ENCODE assay signal across 14 cellular contexts in the genomic region with DNA sequence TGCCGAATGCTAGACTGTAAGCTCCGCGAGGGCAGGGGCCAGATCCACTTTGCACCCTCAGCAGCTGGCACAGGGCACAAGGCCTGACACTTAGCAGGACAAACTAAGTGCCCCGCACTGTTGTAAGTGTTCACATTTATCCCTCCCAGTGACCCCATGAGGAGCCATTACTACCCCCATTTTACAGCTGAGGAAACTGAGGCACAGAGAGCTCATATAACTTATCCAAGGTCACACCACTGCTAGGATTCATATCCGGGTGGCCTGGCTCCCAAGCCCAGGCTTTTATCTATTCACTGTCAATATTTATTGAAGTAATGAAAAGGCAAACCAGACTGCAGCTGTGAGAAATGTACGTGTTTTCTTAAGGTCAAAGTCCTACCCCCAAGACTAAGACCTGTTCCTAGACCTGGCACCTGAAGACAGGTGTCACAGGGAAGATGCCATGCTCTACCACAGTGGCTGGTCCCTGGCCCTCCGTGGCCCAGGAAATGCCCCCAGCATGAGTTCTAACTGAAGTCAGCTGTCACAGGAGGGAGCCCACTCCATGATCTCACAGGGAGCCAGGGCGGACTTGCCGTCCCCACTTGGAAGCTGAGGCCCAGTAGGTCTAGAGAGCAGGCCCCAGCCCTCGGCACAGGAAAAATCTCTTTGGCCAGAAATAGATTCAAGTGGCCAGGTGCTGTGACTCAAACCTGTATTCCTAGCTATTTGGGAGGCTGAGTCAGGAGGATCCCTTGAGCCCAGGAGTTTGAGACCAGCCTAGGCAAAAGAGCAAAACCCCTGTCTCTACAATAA.
A peak's percentile ranks its signal among the peaks of the same experiment; 100 is the strongest.
DNase-seq lines count a peak whose midpoint lies in the region; ATAC-seq, FAIRE-seq and TF ChIP-seq lines count a peak whose summit lies in the region.
"Had no signal": no experiment of that assay in that cellular context is flagged by ENCODE, and none has a peak within 500 bp of the region (broad histone marks: within the 10 kb centered on the region; RNA-seq: fewer than 3 reads in every experiment).

No MANE protein-coding gene starts in this region.

- POLR2A ChIA-PET in A549 (lab: Yijun Ruan, JAX) = interaction anchor here (1.0 kb wide), 1 partner anchor 98 kb away, joined by 4 read pairs; a partner anchor contains a TSS

- TF ChIP-seq POLR2A in A549 (IDR thresholded peaks at IDR 0.05; ENCODE audit: low read length) = no peak
- no peak for TF ChIP-seq POLR2A in prostate gland (IDR thresholded peaks at IDR 0.05)

- CTCF ChIA-PET in A549 (lab: Yijun Ruan, JAX) = interaction anchor here (0.5 to 7.4 kb wide), 14 partner anchors 8 to 248 kb away, joined by 3 to 87 read pairs (median 5); a partner anchor contains a TSS

- H3K27ac ChIP-seq in A549 (peak overlapping the region; percentile 43 to 73; a peak in 3 of 6 replicates), RWPE2 (ENCODE audit: poor library complexity, severe bottlenecking) (peak overlapping the region; percentile 59), prostate gland (peak overlapping the region; percentile 71)
- H3K27ac ChIP-seq: SK-N-MC had no signal

- H3K36me3 Mint-ChIP-seq in activated T-cell treated with anti-CD3 and anti-CD28 coated beads, Interleukin-2, amount 50 U/mL, for 4 hours (ENCODE audit: insufficient read depth) = no peaks in the 10 kb centered on the region

- H3K4me3 ChIP-seq in A549 (no peak overlapping the region), RWPE2 (ENCODE audit: severe bottlenecking) (no peak overlapping the region), prostate gland (no peak overlapping the region)
- H3K4me3 ChIP-seq: SK-N-MC had no signal

- TF ChIP-seq CTCF in A549 (IDR thresholded peaks at IDR 0.05) (no peak), RWPE2 (IDR thresholded peaks at IDR 0.05; ENCODE audit: poor library complexity, severe bottlenecking) (no peak), prostate gland (IDR thresholded peaks at IDR 0.05) (no peak)

- no peaks in the 10 kb centered on the region for H3K4me1 Mint-ChIP-seq in activated T-cell treated with anti-CD3 and anti-CD28 coated beads, Interleukin-2, amount 50 U/mL, for 4 hours (ENCODE audit: low read depth)
- H3K4me1 Mint-ChIP-seq: B cell had no signal

- no peaks in the 10 kb centered on the region for H3K36me3 ChIP-seq in RWPE2 (ENCODE audit: low read depth)
- no peaks in the 10 kb centered on the region for H3K36me3 ChIP-seq in prostate gland

- H3K9me3 Mint-ChIP-seq in activated T-cell treated with anti-CD3 and anti-CD28 coated beads, Interleukin-2, amount 50 U/mL, for 4 hours = no peaks in the 10 kb centered on the region
- H3K9me3 Mint-ChIP-seq: activated T-helper 2 cell treated with anti-CD3 and anti-CD28 coated beads, Interferon-gamma antibody, Interleukin-2, Interleukin-4, amounts not matched to agents 10 μg/mL and 5 μg/mL and 100 μg/mL, durations not matched to agents 14 hours and 24 hours and 36 hours had no signal

- DNase-seq in A549 (ENCODE audit: low read depth in 1 of 2, low spot score in 1 of 2) (no peak), RWPE2 (ENCODE audit: low spot score) (no peak), islet precursor cell (peak; percentile 49), prostate gland (ENCODE audit: low spot score) (no peak), ecto neural progenitor cell (ENCODE audit: low spot score) (no peak), cortex of kidney (lab: John Stamatoyannopoulos, UW) (no peak), SIG-M5 (lab: John Stamatoyannopoulos, UW) (no peak)
- DNase-seq in activated T-cell treated with anti-CD3 and anti-CD28 coated beads, Interleukin-2, amount 50 U/mL, for 4 hours = no peak
- DNase-seq: foreskin melanocyte, GF-D8, Kasumi-1 had no signal

- TF ChIP-seq EP300 in A549 (IDR thresholded peaks at IDR 0.05) = no peak

- ATAC-seq in A549 (no peak), RWPE2 (ENCODE audit: low read depth) (no peak)
- no peak for ATAC-seq in activated T-cell treated with anti-CD3 and anti-CD28 coated beads, Interleukin-2, amount 50 U/mL, for 4 hours

- H3K27me3 ChIP-seq in RWPE2 (ENCODE audit: insufficient read depth, poor library complexity, severe bottlenecking) (no peaks in the 10 kb centered on the region), prostate gland (replicated peaks; ENCODE audit: insufficient read depth) (no peaks in the 10 kb centered on the region)

- H3K4me2 ChIP-seq in A549 = no peak overlapping the region

- H3K9me3 ChIP-seq in A549 (no peaks in the 10 kb centered on the region), RWPE2 (ENCODE audit: severe bottlenecking) (no peaks in the 10 kb centered on the region), prostate gland (no peaks in the 10 kb centered on the region)

- 86% methylated on average over 9 of the region's 10 CpGs for WGBS in A549 (ENCODE audit: missing lambda C conversion rate)
- 79% methylated on average over 10 of the region's 10 CpGs for WGBS in prostate gland

- no peaks in the 10 kb centered on the region for H3K27me3 Mint-ChIP-seq in activated T-cell treated with anti-CD3 and anti-CD28 coated beads, Interleukin-2, amount 50 U/mL, for 4 hours (ENCODE audit: low read depth)
- H3K27me3 Mint-ChIP-seq: B cell had no signal

- H3K4me1 ChIP-seq in A549 (peaks cover 28% of the 10 kb centered on the region), RWPE2 (ENCODE audit: insufficient read depth, poor library complexity, severe bottlenecking) (peaks cover 21% of the 10 kb centered on the region), prostate gland (replicated peaks) (peaks cover 7% of the 10 kb centered on the region)

- no peak for FAIRE-seq in A549 (lab: Jason Lieb, UNC)

- H3K4me3 Mint-ChIP-seq in activated T-cell treated with anti-CD3 and anti-CD28 coated beads, Interleukin-2, amount 50 U/mL, for 4 hours = no peak overlapping the region
- H3K4me3 Mint-ChIP-seq: B cell had no signal

- intact Hi-C loops in prostate gland (cut with DNase I) = loop anchor here (5.0 kb wide), 1 partner anchor 33 kb away; no protein-coding TSS in a partner anchor

- no peak for TF ChIP-seq RAD21 in A549 (conservative IDR thresholded peaks at IDR 0.05 in 1 of 2, IDR thresholded peaks at IDR 0.05 in 1 of 2)

TF ChIP-seq in A549, 52 proteins besides CTCF, POLR2A, EP300 and RAD21 (continues in another document):
- TF ChIP-seq, protein P1, sequence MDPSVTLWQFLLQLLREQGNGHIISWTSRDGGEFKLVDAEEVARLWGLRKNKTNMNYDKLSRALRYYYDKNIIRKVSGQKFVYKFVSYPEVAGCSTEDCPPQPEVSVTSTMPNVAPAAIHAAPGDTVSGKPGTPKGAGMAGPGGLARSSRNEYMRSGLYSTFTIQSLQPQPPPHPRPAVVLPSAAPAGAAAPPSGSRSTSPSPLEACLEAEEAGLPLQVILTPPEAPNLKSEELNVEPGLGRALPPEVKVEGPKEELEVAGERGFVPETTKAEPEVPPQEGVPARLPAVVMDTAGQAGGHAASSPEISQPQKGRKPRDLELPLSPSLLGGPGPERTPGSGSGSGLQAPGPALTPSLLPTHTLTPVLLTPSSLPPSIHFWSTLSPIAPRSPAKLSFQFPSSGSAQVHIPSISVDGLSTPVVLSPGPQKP (IDR thresholded peaks at IDR 0.05; ENCODE audit: low read depth, low read length) = no peak
- no peak for TF ChIP-seq MYC (IDR thresholded peaks at IDR 0.05; ENCODE audit: borderline replicate concordance, low read length)
- TF ChIP-seq, protein P2, sequence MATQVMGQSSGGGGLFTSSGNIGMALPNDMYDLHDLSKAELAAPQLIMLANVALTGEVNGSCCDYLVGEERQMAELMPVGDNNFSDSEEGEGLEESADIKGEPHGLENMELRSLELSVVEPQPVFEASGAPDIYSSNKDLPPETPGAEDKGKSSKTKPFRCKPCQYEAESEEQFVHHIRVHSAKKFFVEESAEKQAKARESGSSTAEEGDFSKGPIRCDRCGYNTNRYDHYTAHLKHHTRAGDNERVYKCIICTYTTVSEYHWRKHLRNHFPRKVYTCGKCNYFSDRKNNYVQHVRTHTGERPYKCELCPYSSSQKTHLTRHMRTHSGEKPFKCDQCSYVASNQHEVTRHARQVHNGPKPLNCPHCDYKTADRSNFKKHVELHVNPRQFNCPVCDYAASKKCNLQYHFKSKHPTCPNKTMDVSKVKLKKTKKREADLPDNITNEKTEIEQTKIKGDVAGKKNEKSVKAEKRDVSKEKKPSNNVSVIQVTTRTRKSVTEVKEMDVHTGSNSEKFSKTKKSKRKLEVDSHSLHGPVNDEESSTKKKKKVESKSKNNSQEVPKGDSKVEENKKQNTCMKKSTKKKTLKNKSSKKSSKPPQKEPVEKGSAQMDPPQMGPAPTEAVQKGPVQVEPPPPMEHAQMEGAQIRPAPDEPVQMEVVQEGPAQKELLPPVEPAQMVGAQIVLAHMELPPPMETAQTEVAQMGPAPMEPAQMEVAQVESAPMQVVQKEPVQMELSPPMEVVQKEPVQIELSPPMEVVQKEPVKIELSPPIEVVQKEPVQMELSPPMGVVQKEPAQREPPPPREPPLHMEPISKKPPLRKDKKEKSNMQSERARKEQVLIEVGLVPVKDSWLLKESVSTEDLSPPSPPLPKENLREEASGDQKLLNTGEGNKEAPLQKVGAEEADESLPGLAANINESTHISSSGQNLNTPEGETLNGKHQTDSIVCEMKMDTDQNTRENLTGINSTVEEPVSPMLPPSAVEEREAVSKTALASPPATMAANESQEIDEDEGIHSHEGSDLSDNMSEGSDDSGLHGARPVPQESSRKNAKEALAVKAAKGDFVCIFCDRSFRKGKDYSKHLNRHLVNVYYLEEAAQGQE (IDR thresholded peaks at IDR 0.05) = no peak
- TF ChIP-seq, protein P3, sequence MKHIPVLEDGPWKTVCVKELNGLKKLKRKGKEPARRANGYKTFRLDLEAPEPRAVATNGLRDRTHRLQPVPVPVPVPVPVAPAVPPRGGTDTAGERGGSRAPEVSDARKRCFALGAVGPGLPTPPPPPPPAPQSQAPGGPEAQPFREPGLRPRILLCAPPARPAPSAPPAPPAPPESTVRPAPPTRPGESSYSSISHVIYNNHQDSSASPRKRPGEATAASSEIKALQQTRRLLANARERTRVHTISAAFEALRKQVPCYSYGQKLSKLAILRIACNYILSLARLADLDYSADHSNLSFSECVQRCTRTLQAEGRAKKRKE (CRISPR knock-in tag; IDR thresholded peaks at IDR 0.05; ENCODE audit: low read depth) = no peak
- no peak for TF ChIP-seq ZC3H11A (IDR thresholded peaks at IDR 0.05)
- TF ChIP-seq FOSL2 (IDR thresholded peaks at IDR 0.05) = no peak
- TF ChIP-seq FOSL2 (CRISPR knock-in tag; IDR thresholded peaks at IDR 0.05) = no peak
- TF ChIP-seq, protein P4, sequence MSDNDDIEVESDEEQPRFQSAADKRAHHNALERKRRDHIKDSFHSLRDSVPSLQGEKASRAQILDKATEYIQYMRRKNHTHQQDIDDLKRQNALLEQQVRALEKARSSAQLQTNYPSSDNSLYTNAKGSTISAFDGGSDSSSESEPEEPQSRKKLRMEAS (IDR thresholded peaks at IDR 0.05) = no peak
- no peak for TF ChIP-seq NR3C1 (IDR thresholded peaks at IDR 0.05)
- no peak for TF ChIP-seq RNF2 (IDR thresholded peaks at IDR 0.05; ENCODE audit: borderline replicate concordance, low read depth)
- TF ChIP-seq, protein P5, sequence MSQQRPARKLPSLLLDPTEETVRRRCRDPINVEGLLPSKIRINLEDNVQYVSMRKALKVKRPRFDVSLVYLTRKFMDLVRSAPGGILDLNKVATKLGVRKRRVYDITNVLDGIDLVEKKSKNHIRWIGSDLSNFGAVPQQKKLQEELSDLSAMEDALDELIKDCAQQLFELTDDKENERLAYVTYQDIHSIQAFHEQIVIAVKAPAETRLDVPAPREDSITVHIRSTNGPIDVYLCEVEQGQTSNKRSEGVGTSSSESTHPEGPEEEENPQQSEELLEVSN (IDR thresholded peaks at IDR 0.05; ENCODE audit: borderline replicate concordance, low read depth) = no peak
